ENCODE assay signal across 24 cellular contexts in the genomic region with DNA sequence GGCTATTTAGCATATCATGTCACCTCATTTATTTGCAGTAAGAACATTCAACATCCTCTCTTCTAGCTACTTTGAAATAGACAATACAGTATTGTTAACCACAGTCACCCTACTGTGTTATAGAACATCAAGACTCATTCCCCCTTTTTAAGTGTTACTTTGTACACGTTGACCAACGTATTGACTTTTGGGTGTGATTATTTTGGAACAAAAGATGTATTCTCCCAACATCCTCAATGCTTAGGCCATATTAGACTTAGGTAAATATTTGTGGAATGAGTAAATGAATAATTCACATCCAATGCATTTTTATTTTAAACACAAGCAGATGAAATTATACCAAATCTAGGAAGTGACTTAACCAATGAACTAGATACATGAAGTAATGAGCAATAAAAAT.
DNase-seq lines count a peak whose midpoint lies in the region; ATAC-seq, FAIRE-seq and TF ChIP-seq lines count a peak whose summit lies in the region.
"Had no signal": no experiment of that assay in that cellular context is flagged by ENCODE, and none has a peak within 500 bp of the region (broad histone marks: within the 10 kb centered on the region; RNA-seq: fewer than 3 reads in every experiment).

No MANE protein-coding gene starts in this region.

- ATAC-seq in HG03571 (IDR thresholded peaks at IDR 0.05; ENCODE audit: unreplicated experiment) (no peak), pancreas (no peak)
- ATAC-seq: T-helper 17 cell had no signal

- TF ChIP-seq CTCF in neural progenitor cell (IDR thresholded peaks at IDR 0.05), result no peak
- TF ChIP-seq CTCF in mesothelial cell of epicardium (IDR thresholded peaks at IDR 0.05; ENCODE audit: unreplicated experiment), result no peak
- no peak for TF ChIP-seq CTCF in pancreas (IDR thresholded peaks at IDR 0.05)

- peaks cover 18% of the 10 kb centered on the region for H3K4me1 ChIP-seq in neural progenitor cell
- H3K4me1 ChIP-seq in pancreas, result no peaks in the 10 kb centered on the region
- H3K4me1 ChIP-seq: BLaER1 had no signal

- H4K20me1 ChIP-seq in neural progenitor cell (ENCODE audit: low read depth), result no peaks in the 10 kb centered on the region
- H4K20me1 ChIP-seq: BLaER1 had no signal

- no peak for FAIRE-seq in pancreas (lab: Jason Lieb, UNC)
- FAIRE-seq: H1 had no signal

- H3K4me2 ChIP-seq in neural progenitor cell, result no peak overlapping the region
- H3K4me2 ChIP-seq: BLaER1 had no signal

- H3K27me3 ChIP-seq in neural progenitor cell, result no peaks in the 10 kb centered on the region
- H3K27me3 ChIP-seq in pancreas, result no peaks in the 10 kb centered on the region
- H3K27me3 ChIP-seq: BLaER1 had no signal

- H3K4me1 Mint-ChIP-seq in neural progenitor cell (peaks cover 16% of the 10 kb centered on the region), mesothelial cell of epicardium (peaks cover 8% of the 10 kb centered on the region)
- H3K4me1 Mint-ChIP-seq: T-helper 17 cell had no signal

- DNase-seq in DMS53 (lab: John Stamatoyannopoulos, UW) (peak; percentile 24), DMS53 treated with DMSO at 0.1 percent for 48 hours (lab: John Stamatoyannopoulos, UW; ENCODE audit: unreplicated experiment) (no peak), NCI-H146 (lab: John Stamatoyannopoulos, UW) (peak; percentile 57), NCI-H748 treated with DMSO at 0.1 percent for 48 hours (lab: John Stamatoyannopoulos, UW) (peak; percentile 78), neural progenitor cell (ENCODE audit: low spot score) (peak; percentile 8), mesothelial cell of epicardium (ENCODE audit: low spot score in 2 of 2, unreplicated experiment in 2 of 2) (no peak), pancreas (no peak)
- DNase-seq: ACHN; CD4-positive, alpha-beta T cell; EL; Kasumi-1; MG63; NCI-H1048; NCI-H1436 treated with DMSO at 0.1 percent for 48 hours; NCI-H2107; NCI-H446 treated with DMSO at 0.1 percent for 48 hours; NCI-H526 treated with DMSO at 0.1 percent for 48 hours; Right ventricle myocardium superior; SW 1271; T-helper 17 cell had no signal

- intact Hi-C loops in pancreas (cut with DNase I), result no loop called here

- no peaks in the 10 kb centered on the region for H3K79me2 ChIP-seq in neural progenitor cell (ENCODE audit: low read depth)

- no peaks in the 10 kb centered on the region for H3K9me3 ChIP-seq in neural progenitor cell (ENCODE audit: low read depth)
- no peaks in the 10 kb centered on the region for H3K9me3 ChIP-seq in pancreas
- H3K9me3 ChIP-seq: BLaER1, MG63 had no signal

- no peak overlapping the region for H2AFZ ChIP-seq in neural progenitor cell (replicated peaks)

- H3K4me3 ChIP-seq in neural progenitor cell (no peak overlapping the region), pancreas (no peak overlapping the region)
- H3K4me3 ChIP-seq: BLaER1, MG63 had no signal

- no peaks in the 10 kb centered on the region for H3K36me3 ChIP-seq in neural progenitor cell
- no peaks in the 10 kb centered on the region for H3K36me3 ChIP-seq in pancreas
- H3K36me3 ChIP-seq: BLaER1, MG63 had no signal

- no peak overlapping the region for H3K27ac ChIP-seq in neural progenitor cell
- H3K27ac ChIP-seq in pancreas, result no peak overlapping the region
- H3K27ac ChIP-seq: 22Rv1, BLaER1 had no signal

- H3K9me3 Mint-ChIP-seq in neural progenitor cell (no peaks in the 10 kb centered on the region), mesothelial cell of epicardium (no peaks in the 10 kb centered on the region)
- H3K9me3 Mint-ChIP-seq: CD4-positive, alpha-beta T cell had no signal

- no peak overlapping the region for H3K4me3 Mint-ChIP-seq in neural progenitor cell
- H3K4me3 Mint-ChIP-seq in mesothelial cell of epicardium, result no peak overlapping the region
- H3K4me3 Mint-ChIP-seq: CD4-positive, alpha-beta T cell; T-helper 17 cell had no signal

- H3K27ac Mint-ChIP-seq in neural progenitor cell (no peak overlapping the region), mesothelial cell of epicardium (no peak overlapping the region)
- H3K27ac Mint-ChIP-seq: CD4-positive, alpha-beta T cell; T-helper 17 cell had no signal

- no peak overlapping the region for H3K9ac ChIP-seq in neural progenitor cell
- H3K9ac ChIP-seq: BLaER1 had no signal

- peaks cover 9% of the 10 kb centered on the region for H3F3A ChIP-seq in neural progenitor cell (ENCODE audit: low read depth)

- WGBS in pancreas, 2 donors, result 32 to 46% methylated on average over 2 of the region's 2 CpGs

- H3K27me3 Mint-ChIP-seq in neural progenitor cell (ENCODE audit: insufficient read depth, low read depth), result no peaks in the 10 kb centered on the region
- H3K27me3 Mint-ChIP-seq in mesothelial cell of epicardium (ENCODE audit: low read depth), result no peaks in the 10 kb centered on the region
- H3K27me3 Mint-ChIP-seq: CD4-positive, alpha-beta T cell; T-helper 17 cell had no signal

- H3K36me3 Mint-ChIP-seq in neural progenitor cell (no peaks in the 10 kb centered on the region), mesothelial cell of epicardium (no peaks in the 10 kb centered on the region)

Comparison
In these comparisons a context has a peak if more than half of its experiments do, and no peak if none do; other contexts are left out.
1. DNase-seq: peak in DMS53 (single experiment), NCI-H146 (single experiment), NCI-H748 treated with DMSO at 0.1 percent for 48 hours (single experiment) and neural progenitor cell (single experiment); none in DMS53 treated with DMSO at 0.1 percent for 48 hours (single experiment), mesothelial cell of epicardium (0 of 2) and pancreas (0 of 6).